In the genomic region with DNA sequence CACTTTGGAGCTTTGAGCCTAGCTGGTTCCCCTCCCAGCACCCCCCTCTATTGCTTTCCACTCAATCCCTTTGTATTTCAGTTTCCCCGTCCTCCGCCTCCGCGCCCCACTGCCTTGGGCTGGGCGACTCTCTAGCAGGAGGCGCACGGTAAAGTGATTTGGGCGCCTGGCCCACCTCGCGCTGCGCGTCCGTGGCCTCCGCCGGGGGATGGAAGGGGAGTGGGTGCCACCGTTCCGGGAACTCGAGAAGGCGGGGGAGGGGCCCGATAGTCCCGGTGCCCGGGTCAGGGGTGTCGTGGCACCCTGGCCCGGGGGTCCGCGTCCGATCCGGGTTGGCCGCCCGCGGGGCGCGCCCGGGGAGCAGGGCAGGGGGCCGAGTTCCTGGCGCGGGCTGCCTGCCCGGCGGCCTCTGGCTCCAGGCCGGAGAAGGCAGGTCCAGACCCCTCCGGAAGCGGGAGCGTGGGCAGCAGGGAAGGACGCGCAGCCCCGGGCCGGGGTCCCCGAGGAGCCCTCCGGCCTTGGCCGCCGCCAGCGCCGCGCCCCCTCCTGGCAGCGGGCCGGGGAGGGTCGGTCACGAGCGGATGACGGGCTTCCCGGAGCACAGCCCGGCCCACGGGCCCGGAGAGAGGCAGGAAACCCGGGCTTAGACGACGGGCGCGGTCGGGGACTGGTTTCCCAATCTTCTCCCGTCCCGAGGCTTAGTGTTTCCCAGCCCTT, we compare ENCODE assay signal across 10 cellular contexts. TPM values are rescaled to one million over a fixed set of nuclear protein-coding genes. Genes with fewer than 3 reads are reported as not detected.
A peak's percentile ranks its signal among the peaks of the same experiment; 100 is the strongest.
DNase-seq lines count a peak whose midpoint lies in the region; ATAC-seq and TF ChIP-seq lines count a peak whose summit lies in the region.
"Had no signal": no experiment of that assay in that cellular context is flagged by ENCODE, and none has a peak within 500 bp of the region (broad histone marks: within the 10 kb centered on the region; RNA-seq: fewer than 3 reads in every experiment).

No MANE protein-coding gene starts in this region.

- no peaks in the 10 kb centered on the region for H3K79me2 ChIP-seq in SK-N-SH (ENCODE audit: insufficient read depth)

- H3K27ac ChIP-seq in SK-N-SH (ENCODE audit: low read depth in 2 of 2, low read length in 1 of 2), result no peak overlapping the region
- peak overlapping the region; percentile 36 to 78 (median 40) for H3K27ac ChIP-seq in right lobe of liver
- peak overlapping the region; percentile 80 to 83 for H3K27ac ChIP-seq in testis
- H3K27ac ChIP-seq: BLaER1 treated with 17β-estradiol and CSF1 and Interleukin-3, amounts not matched to agents 10 nM and 100 nM had no signal

- H3K9ac ChIP-seq in SK-N-SH, result no peak overlapping the region
- H3K9ac ChIP-seq: BLaER1 treated with 17β-estradiol and CSF1 and Interleukin-3, amounts not matched to agents 10 nM and 100 nM had no signal

- TF ChIP-seq POLR2A in right lobe of liver (IDR thresholded peaks at IDR 0.05) (no peak), testis (IDR thresholded peaks at IDR 0.05) (no peak)

- no peak for TF ChIP-seq RAD21 in SK-N-SH (IDR thresholded peaks at IDR 0.05; ENCODE audit: low read length)

- POLR2A ChIA-PET in SK-N-SH (lab: Yijun Ruan, JAX), result no interaction called here

- H3K9me3 ChIP-seq in SK-N-SH, result no peaks in the 10 kb centered on the region
- no peaks in the 10 kb centered on the region for H3K9me3 ChIP-seq in right lobe of liver
- H3K9me3 ChIP-seq in testis, result no peaks in the 10 kb centered on the region

- ATAC-seq in SK-N-SH treated with all-trans-retinoic acid at 6 μM for 48 hours, result no peak
- peak; percentile 62 to 82 (median 74) for ATAC-seq in right lobe of liver
- no peak for ATAC-seq in HG02678 (IDR thresholded peaks at IDR 0.05; ENCODE audit: unreplicated experiment)
- no peak for ATAC-seq in GM21367 (IDR thresholded peaks at IDR 0.05; ENCODE audit: unreplicated experiment)

- TF ChIP-seq CTCF in SK-N-SH (IDR thresholded peaks at IDR 0.05), result peak; percentile 7; the same call in 1 of the 2 replicates
- TF ChIP-seq CTCF in right lobe of liver (IDR thresholded peaks at IDR 0.05), result no peak
- TF ChIP-seq CTCF in testis (IDR thresholded peaks at IDR 0.05), result no peak

- H2AFZ ChIP-seq in SK-N-SH (ENCODE audit: low read depth), result 0 out of 2 replicates have a peak overlapping the region, but pooled peaks have one; percentile 29

- peak overlapping the region in 1 of 2 experiments; percentile 21; a peak in 1 of 4 replicates for H3K4me3 ChIP-seq in SK-N-SH (ENCODE audit: low read depth in 2 of 2, low read length in 1 of 2)
- H3K4me3 ChIP-seq in right lobe of liver, result peak overlapping the region; percentile 14 to 29 (median 28)
- peak overlapping the region; percentile 46 to 59 for H3K4me3 ChIP-seq in testis
- H3K4me3 ChIP-seq: BLaER1 treated with 17β-estradiol and CSF1 and Interleukin-3, amounts not matched to agents 10 nM and 100 nM had no signal

- H3K9me2 ChIP-seq in SK-N-SH, result no peaks in the 10 kb centered on the region

- WGBS in SK-N-SH (ENCODE audit: low lambda C conversion rate), result 77% methylated on average over 24 of the region's 72 CpGs
- WGBS in right lobe of liver (ENCODE audit: insufficient coverage, low coverage, low lambda C conversion rate, missing lambda C conversion rate), result 42% methylated on average over 4 of the region's 72 CpGs
- 1 to 4% methylated on average over 11 to 68 of the region's 72 CpGs for WGBS in testis, 2 donors

- H3K36me3 ChIP-seq in SK-N-SH (replicated peaks in 1 of 2; ENCODE audit: control insufficient read depth in 1 of 2, insufficient read depth in 2 of 2, low read length in 1 of 2), result no peaks in the 10 kb centered on the region
- H3K36me3 ChIP-seq in right lobe of liver, result no peaks in the 10 kb centered on the region
- no peaks in the 10 kb centered on the region for H3K36me3 ChIP-seq in testis (ENCODE audit: low read depth, missing control alignments)
- H3K36me3 ChIP-seq: BLaER1 treated with 17β-estradiol and CSF1 and Interleukin-3, amounts not matched to agents 10 nM and 100 nM had no signal

- TF ChIP-seq EP300 in SK-N-SH (IDR thresholded peaks at IDR 0.05; ENCODE audit: borderline replicate concordance in 1 of 2, low read depth in 1 of 2, low read length in 1 of 2), result no peak

- H3K27me3 ChIP-seq in SK-N-SH (ENCODE audit: insufficient read depth) (no peaks in the 10 kb centered on the region), right lobe of liver (no peaks in the 10 kb centered on the region), testis (no peaks in the 10 kb centered on the region)

- H3K4me2 ChIP-seq in SK-N-SH, result no peak overlapping the region
- H3K4me2 ChIP-seq: BLaER1 treated with 17β-estradiol and CSF1 and Interleukin-3, amounts not matched to agents 10 nM and 100 nM had no signal

- H3F3A ChIP-seq in SK-N-SH (replicated peaks; ENCODE audit: insufficient read depth), result no peaks in the 10 kb centered on the region

- peaks cover 0 to 2% of the 10 kb centered on the region in 2 experiments; a peak in 1 of 4 replicates for H3K4me1 ChIP-seq in SK-N-SH (ENCODE audit: control insufficient read depth in 1 of 2, insufficient read depth in 2 of 2, low read depth in 1 of 2, low read length in 1 of 2)
- peaks cover 0 to 4% (median 0%) of the 10 kb centered on the region in 4 donors for H3K4me1 ChIP-seq in right lobe of liver
- peaks cover 24% of the 10 kb centered on the region for H3K4me1 ChIP-seq in testis

- no peaks in the 10 kb centered on the region for H4K20me1 ChIP-seq in SK-N-SH (ENCODE audit: insufficient read depth)
- H4K20me1 ChIP-seq: BLaER1 treated with 17β-estradiol and CSF1 and Interleukin-3, amounts not matched to agents 10 nM and 100 nM had no signal

- CTCF ChIA-PET in SK-N-SH (lab: Yijun Ruan, JAX), result interaction anchor here (1.1 to 2.8 kb wide), 2 partner anchors 28 to 69 kb away, joined by 3 to 15 read pairs (median 7); no protein-coding TSS in a partner anchor

- DNase-seq in SK-N-SH, result peak; percentile 84
- DNase-seq in dermis microvascular lymphatic vessel endothelial cell (ENCODE audit: low read depth in 2 of 2), result peak; percentile 40 to 71
- peak in 2 of 3 donors; percentile 65 to 69 for DNase-seq in right lobe of liver
- peak; percentile 56 for DNase-seq in testis
- no peak for DNase-seq in SW 1271 (lab: John Stamatoyannopoulos, UW)
- DNase-seq: activated B cell treated with CpG ODN at 0.5 μM for 24 hours had no signal

- intact Hi-C loops in right lobe of liver (cut with DNase I), result no loop called here
- intact Hi-C loops in testis (cut with DNase I; ENCODE audit: low total_unique reads), result no loop called here

TF ChIP-seq in SK-N-SH, 30 proteins besides CTCF, POLR2A, EP300 and RAD21:
- TF ChIP-seq MXI1 (IDR thresholded peaks at IDR 0.05; ENCODE audit: low read depth, low read length) (no peak), FOSL2 (IDR thresholded peaks at IDR 0.05; ENCODE audit: borderline replicate concordance, low read depth) (no peak), FOXJ3 (CRISPR knock-in tag; IDR thresholded peaks at IDR 0.05) (no peak), NRF1 (IDR thresholded peaks at IDR 0.05; ENCODE audit: low read depth, low read length) (no peak), GABPA (IDR thresholded peaks at IDR 0.05; ENCODE audit: low read depth) (no peak), GATA2 (CRISPR knock-in tag; IDR thresholded peaks at IDR 0.05) (no peak), CHD2 (IDR thresholded peaks at IDR 0.05; ENCODE audit: low read length, partially characterized antibody) (no peak), ELF1 (IDR thresholded peaks at IDR 0.05) (no peak), MEF2A (IDR thresholded peaks at IDR 0.05; ENCODE audit: borderline replicate concordance, low read depth) (no peak)
- TF ChIP-seq, protein P1, sequence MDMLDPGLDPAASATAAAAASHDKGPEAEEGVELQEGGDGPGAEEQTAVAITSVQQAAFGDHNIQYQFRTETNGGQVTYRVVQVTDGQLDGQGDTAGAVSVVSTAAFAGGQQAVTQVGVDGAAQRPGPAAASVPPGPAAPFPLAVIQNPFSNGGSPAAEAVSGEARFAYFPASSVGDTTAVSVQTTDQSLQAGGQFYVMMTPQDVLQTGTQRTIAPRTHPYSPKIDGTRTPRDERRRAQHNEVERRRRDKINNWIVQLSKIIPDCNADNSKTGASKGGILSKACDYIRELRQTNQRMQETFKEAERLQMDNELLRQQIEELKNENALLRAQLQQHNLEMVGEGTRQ (IDR thresholded peaks at IDR 0.05; ENCODE audit: borderline replicate concordance, low read depth, low read length), result no peak

TF ChIP-seq in SK-N-SH treated with all-trans-retinoic acid at 6 μM for 48 hours, 23 proteins besides CTCF, POLR2A, EP300 and RAD21:
- no peak for TF ChIP-seq PPARA (CRISPR knock-in tag; IDR thresholded peaks at IDR 0.05; ENCODE audit: borderline replicate concordance)
- TF ChIP-seq, protein P2, sequence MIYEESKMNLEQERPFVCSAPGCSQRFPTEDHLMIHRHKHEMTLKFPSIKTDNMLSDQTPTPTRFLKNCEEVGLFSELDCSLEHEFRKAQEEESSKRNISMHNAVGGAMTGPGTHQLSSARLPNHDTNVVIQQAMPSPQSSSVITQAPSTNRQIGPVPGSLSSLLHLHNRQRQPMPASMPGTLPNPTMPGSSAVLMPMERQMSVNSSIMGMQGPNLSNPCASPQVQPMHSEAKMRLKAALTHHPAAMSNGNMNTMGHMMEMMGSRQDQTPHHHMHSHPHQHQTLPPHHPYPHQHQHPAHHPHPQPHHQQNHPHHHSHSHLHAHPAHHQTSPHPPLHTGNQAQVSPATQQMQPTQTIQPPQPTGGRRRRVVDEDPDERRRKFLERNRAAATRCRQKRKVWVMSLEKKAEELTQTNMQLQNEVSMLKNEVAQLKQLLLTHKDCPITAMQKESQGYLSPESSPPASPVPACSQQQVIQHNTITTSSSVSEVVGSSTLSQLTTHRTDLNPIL (CRISPR knock-in tag; IDR thresholded peaks at IDR 0.05; ENCODE audit: low read depth), result no peak
- TF ChIP-seq, protein P3, sequence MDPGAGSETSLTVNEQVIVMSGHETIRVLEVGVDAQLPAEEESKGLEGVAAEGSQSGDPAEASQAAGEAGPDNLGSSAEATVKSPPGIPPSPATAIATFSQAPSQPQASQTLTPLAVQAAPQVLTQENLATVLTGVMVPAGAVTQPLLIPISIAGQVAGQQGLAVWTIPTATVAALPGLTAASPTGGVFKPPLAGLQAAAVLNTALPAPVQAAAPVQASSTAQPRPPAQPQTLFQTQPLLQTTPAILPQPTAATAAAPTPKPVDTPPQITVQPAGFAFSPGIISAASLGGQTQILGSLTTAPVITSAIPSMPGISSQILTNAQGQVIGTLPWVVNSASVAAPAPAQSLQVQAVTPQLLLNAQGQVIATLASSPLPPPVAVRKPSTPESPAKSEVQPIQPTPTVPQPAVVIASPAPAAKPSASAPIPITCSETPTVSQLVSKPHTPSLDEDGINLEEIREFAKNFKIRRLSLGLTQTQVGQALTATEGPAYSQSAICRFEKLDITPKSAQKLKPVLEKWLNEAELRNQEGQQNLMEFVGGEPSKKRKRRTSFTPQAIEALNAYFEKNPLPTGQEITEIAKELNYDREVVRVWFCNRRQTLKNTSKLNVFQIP (CRISPR knock-in tag; IDR thresholded peaks at IDR 0.05; ENCODE audit: borderline replicate concordance, low read depth), result no peak

RNA-seq across cellular contexts. Expression of a gene that starts 15.8 kb away (rescaled TPM):
- 0.05 TPM in 1 of 2 replicates, not detected in the other for polyA plus RNA-seq in SK-N-SH (2012; rRNA removed)
- 0.03 and 0.04 TPM in 2 replicates for polyA plus RNA-seq in SK-N-SH (2012; cell fraction: cytosol; rRNA removed)
- polyA plus RNA-seq in SK-N-SH (2012; cell fraction: nucleus; rRNA removed), result 0.02 TPM in 1 of 2 replicates, not detected in the other
- total RNA-seq in dermis microvascular lymphatic vessel endothelial cell, result 0.51 and 1.0 TPM in 2 replicates
- under 1 TPM in 1 of 6 experiments, not detected in 5; 0.11 TPM for total RNA-seq in right lobe of liver
- 1 to 10 TPM in 1 of 2 donors, under 1 TPM in 1; 0.12 to 2.8 TPM for total RNA-seq in testis
- polyA plus RNA-seq in testis (ENCODE audit: insufficient read depth, low read depth, low replicate concordance), result 6.1 TPM
- total RNA-seq: activated B cell treated with CpG ODN at 0.5 μM for 24 hours had no signal

Comparison
In these comparisons a context has a peak if more than half of its experiments do, and no peak if none do; other contexts are left out.
1. DNase-seq: peak in SK-N-SH (single experiment), dermis microvascular lymphatic vessel endothelial cell (2 of 2), right lobe of liver (2 of 3) and testis (single experiment); none in SW 1271 (0 of 2).
2. H3K27ac ChIP-seq: peak in right lobe of liver (3 of 3) and testis (2 of 2); none in SK-N-SH (0 of 2).
3. ATAC-seq: peak in right lobe of liver (4 of 4); none in SK-N-SH treated with all-trans-retinoic acid at 6 μM for 48 hours (single experiment), HG02678 (single experiment) and GM21367 (single experiment).